In the genomic region with DNA sequence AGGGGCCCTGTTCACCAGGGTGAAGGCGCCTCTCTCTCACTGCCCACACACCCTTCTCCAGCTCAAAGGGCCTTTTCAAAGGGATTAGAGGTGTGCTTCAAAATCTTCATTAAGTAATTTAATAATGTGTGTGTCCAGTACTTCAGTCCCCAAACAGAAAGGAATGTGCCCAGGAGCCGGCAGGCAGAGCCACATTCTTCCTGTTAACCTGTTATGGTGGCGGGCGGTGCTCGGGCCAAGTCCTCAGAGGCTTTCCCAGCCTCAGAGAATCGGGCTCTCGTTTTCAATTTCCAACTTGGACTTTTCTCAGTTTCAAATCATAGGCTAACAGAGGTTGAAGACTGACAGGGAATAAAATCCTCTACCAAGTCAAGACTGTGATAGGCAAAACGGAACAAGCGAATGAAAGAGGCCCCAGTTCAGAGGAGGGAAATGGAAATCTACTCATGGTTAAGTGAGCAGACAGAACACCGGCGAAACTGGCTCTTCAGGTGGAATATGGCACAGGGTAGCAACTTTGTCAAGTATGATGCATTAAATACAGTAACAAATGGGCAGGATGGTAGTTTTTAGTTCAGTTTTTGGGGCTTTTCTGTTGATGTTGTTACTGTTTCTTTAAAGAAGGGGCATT, we compare ENCODE assay signal across 1 cellular context.
TF ChIP-seq lines count a peak whose summit lies in the region.

No MANE protein-coding gene starts in this region.

TF ChIP-seq in WTC11, 78 proteins besides CTCF, POLR2A, EP300 and RAD21 (continued from another document):
- TF ChIP-seq, protein P1, sequence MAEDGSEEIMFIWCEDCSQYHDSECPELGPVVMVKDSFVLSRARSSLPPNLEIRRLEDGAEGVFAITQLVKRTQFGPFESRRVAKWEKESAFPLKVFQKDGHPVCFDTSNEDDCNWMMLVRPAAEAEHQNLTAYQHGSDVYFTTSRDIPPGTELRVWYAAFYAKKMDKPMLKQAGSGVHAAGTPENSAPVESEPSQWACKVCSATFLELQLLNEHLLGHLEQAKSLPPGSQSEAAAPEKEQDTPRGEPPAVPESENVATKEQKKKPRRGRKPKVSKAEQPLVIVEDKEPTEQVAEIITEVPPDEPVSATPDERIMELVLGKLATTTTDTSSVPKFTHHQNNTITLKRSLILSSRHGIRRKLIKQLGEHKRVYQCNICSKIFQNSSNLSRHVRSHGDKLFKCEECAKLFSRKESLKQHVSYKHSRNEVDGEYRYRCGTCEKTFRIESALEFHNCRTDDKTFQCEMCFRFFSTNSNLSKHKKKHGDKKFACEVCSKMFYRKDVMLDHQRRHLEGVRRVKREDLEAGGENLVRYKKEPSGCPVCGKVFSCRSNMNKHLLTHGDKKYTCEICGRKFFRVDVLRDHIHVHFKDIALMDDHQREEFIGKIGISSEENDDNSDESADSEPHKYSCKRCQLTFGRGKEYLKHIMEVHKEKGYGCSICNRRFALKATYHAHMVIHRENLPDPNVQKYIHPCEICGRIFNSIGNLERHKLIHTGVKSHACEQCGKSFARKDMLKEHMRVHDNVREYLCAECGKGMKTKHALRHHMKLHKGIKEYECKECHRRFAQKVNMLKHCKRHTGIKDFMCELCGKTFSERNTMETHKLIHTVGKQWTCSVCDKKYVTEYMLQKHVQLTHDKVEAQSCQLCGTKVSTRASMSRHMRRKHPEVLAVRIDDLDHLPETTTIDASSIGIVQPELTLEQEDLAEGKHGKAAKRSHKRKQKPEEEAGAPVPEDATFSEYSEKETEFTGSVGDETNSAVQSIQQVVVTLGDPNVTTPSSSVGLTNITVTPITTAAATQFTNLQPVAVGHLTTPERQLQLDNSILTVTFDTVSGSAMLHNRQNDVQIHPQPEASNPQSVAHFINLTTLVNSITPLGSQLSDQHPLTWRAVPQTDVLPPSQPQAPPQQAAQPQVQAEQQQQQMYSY (CRISPR knock-in tag; IDR thresholded peaks at IDR 0.05): no peak
- TF ChIP-seq RELA (CRISPR knock-in tag; IDR thresholded peaks at IDR 0.05; ENCODE audit: borderline replicate concordance) (no peak), ZNF416 (CRISPR knock-in tag; IDR thresholded peaks at IDR 0.05) (no peak), GRHL2 (CRISPR knock-in tag; IDR thresholded peaks at IDR 0.05; ENCODE audit: insufficient replicate concordance, severe bottlenecking) (no peak), FOXP1 (CRISPR knock-in tag; IDR thresholded peaks at IDR 0.05; ENCODE audit: borderline replicate concordance) (no peak), IRF1 (CRISPR knock-in tag; IDR thresholded peaks at IDR 0.05) (no peak), PRRX2 (CRISPR knock-in tag; IDR thresholded peaks at IDR 0.05) (no peak), GTF2I (CRISPR knock-in tag; conservative IDR thresholded peaks at IDR 0.05) (no peak), MYBL2 (CRISPR knock-in tag; IDR thresholded peaks at IDR 0.05) (no peak), ATF1 (CRISPR knock-in tag; IDR thresholded peaks at IDR 0.05) (no peak), JAZF1 (CRISPR knock-in tag; IDR thresholded peaks at IDR 0.05) (no peak)
- TF ChIP-seq, protein P2, sequence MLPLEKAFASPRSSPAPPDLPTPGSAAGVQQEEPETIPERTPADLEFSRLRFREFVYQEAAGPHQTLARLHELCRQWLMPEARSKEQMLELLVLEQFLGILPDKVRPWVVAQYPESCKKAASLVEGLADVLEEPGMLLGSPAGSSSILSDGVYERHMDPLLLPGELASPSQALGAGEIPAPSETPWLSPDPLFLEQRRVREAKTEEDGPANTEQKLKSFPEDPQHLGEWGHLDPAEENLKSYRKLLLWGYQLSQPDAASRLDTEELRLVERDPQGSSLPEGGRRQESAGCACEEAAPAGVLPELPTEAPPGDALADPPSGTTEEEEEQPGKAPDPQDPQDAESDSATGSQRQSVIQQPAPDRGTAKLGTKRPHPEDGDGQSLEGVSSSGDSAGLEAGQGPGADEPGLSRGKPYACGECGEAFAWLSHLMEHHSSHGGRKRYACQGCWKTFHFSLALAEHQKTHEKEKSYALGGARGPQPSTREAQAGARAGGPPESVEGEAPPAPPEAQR (CRISPR knock-in tag; IDR thresholded peaks at IDR 0.05): no peak
